1 cellular context compared by ENCODE assay signal in genomic region chr13:51541809-51542258, GRCh38.
A peak's percentile ranks its signal among the peaks of the same experiment; 100 is the strongest.
TF ChIP-seq lines count a peak whose summit lies in the region.

No MANE protein-coding gene starts in this region.

TF ChIP-seq in SK-N-SH, 30 proteins besides CTCF, POLR2A, EP300 and RAD21 (continued from another document):
- peak; percentile 31; the same call in 1 of the 2 replicates for TF ChIP-seq NFIC (IDR thresholded peaks at IDR 0.05; ENCODE audit: borderline replicate concordance)
TF ChIP-seq in SK-N-SH: peak in this region for 1.
